Comparison of ENCODE assay signal across 10 cellular contexts in genomic region chr2:20682166-20682565, GRCh38. TPM values are rescaled to one million over a fixed set of nuclear protein-coding genes. Genes with fewer than 3 reads are reported as not detected.
DNase-seq lines count a peak whose midpoint lies in the region; ATAC-seq and TF ChIP-seq lines count a peak whose summit lies in the region.
"Had no signal": no experiment of that assay in that cellular context is flagged by ENCODE, and none has a peak within 500 bp of the region (broad histone marks: within the 10 kb centered on the region; RNA-seq: fewer than 3 reads in every experiment).

No MANE protein-coding gene starts in this region.

- POLR2A ChIA-PET in AG04450 (lab: Yijun Ruan, JAX), result no interaction called here

- H3K36me3 ChIP-seq in adrenal gland (replicated peaks in 1 of 2), result peaks cover 0 to 19% of the 10 kb centered on the region in 2 donors
- H3K36me3 ChIP-seq in left lung, result peaks cover 0 to 27% of the 10 kb centered on the region in 2 donors

- DNase-seq in AG04450 (ENCODE audit: low read depth, low spot score) (no peak), GM13977 (ENCODE audit: low spot score) (no peak), adrenal gland (no peak), left lung (no peak), T-helper 9 cell (no peak), mesenteric fat pad (ENCODE audit: low spot score) (no peak)
- DNase-seq: pancreas; stimulated activated naive CD8-positive, alpha-beta T cell treated with anti-CD3 and anti-CD28 coated beads, Interleukin-15, Interleukin-2, amounts not matched to agents 100 U/mL and 50 U/mL, for 24 hours had no signal

- intact Hi-C loops in adrenal gland (cut with DNase I) (no loop called here), left lung (cut with DNase I) (no loop called here)

- H3K27ac ChIP-seq in AG04450 (ENCODE audit: low read depth, low read length), result no peak overlapping the region
- no peak overlapping the region for H3K27ac ChIP-seq in adrenal gland
- H3K27ac ChIP-seq in left lung, result no peak overlapping the region
- H3K27ac ChIP-seq: pancreas had no signal

- H3K4me3 ChIP-seq in AG04450 (ENCODE audit: low read depth, low read length), result no peak overlapping the region
- H3K4me3 ChIP-seq in adrenal gland, result no peak overlapping the region
- no peak overlapping the region for H3K4me3 ChIP-seq in left lung
- H3K4me3 ChIP-seq: pancreas had no signal

- 77 to 87% (median 79%) methylated on average over 6 of the region's 6 CpGs for WGBS in adrenal gland, 4 donors

- TF ChIP-seq CTCF in AG04450 (IDR thresholded peaks at IDR 0.05; ENCODE audit: low read depth, low read length), result peak; percentile 71
- TF ChIP-seq CTCF in GM13977 (IDR thresholded peaks at IDR 0.05; ENCODE audit: extremely low read depth, insufficient read depth, missing control alignments), result peak; percentile 48
- peak in 4 of 6 experiments; percentile 32 to 49 (median 39) for TF ChIP-seq CTCF in adrenal gland (IDR thresholded peaks at IDR 0.05)
- TF ChIP-seq CTCF in left lung (IDR thresholded peaks at IDR 0.05), result peak; percentile 19 to 37

- H3K9me3 ChIP-seq in AG04450 (ENCODE audit: control insufficient read depth, insufficient read depth, low read length) (no peaks in the 10 kb centered on the region), adrenal gland (replicated peaks in 1 of 3) (no peaks in the 10 kb centered on the region), left lung (no peaks in the 10 kb centered on the region)
- H3K9me3 ChIP-seq: pancreas had no signal

- no peak for TF ChIP-seq POLR2A in adrenal gland (IDR thresholded peaks at IDR 0.05)

- peak; percentile 79 for ATAC-seq in left lung
- ATAC-seq in GM21367 (IDR thresholded peaks at IDR 0.05; ENCODE audit: unreplicated experiment), result no peak
- no peak for ATAC-seq in HG03442 (IDR thresholded peaks at IDR 0.05; ENCODE audit: unreplicated experiment)
- ATAC-seq: stimulated activated naive CD8-positive, alpha-beta T cell treated with anti-CD3 and anti-CD28 coated beads, Interleukin-15, Interleukin-2, amounts not matched to agents 100 U/mL and 50 U/mL, for 24 hours had no signal

- CTCF ChIA-PET in AG04450 (lab: Charles Lee), result interaction anchor here (0.6 to 1.4 kb wide), 9 partner anchors 9 to 281 kb away, joined by 3 to 8 read pairs (median 4); partner anchors contain the start of gene LDAH

- in situ Hi-C loops in GM13977 (cut with MboI; ENCODE audit: low pct_unique_long_range_greater_than_20kb, low sequenced_read_pairs, unreplicated experiment), result no loop called here

- H3K4me1 ChIP-seq in adrenal gland (replicated peaks in 1 of 2) (no peaks in the 10 kb centered on the region), left lung (no peaks in the 10 kb centered on the region)
- H3K4me1 ChIP-seq: pancreas had no signal

- H3K27me3 ChIP-seq in AG04450 (ENCODE audit: control insufficient read depth, insufficient read depth, low read length), result no peaks in the 10 kb centered on the region
- no peaks in the 10 kb centered on the region for H3K27me3 ChIP-seq in adrenal gland
- H3K27me3 ChIP-seq in left lung, result no peaks in the 10 kb centered on the region
- H3K27me3 ChIP-seq: pancreas had no signal

RNA-seq across cellular contexts. Expression of gene GDF7, which starts 15.2 kb away (rescaled TPM):
- 0.01 TPM in 2 replicates for polyA plus RNA-seq in AG04450 (2011; rRNA removed)
- polyA minus RNA-seq in AG04450 (2011; rRNA and poly(A)+ RNA removed), result 0.05 TPM in 1 of 2 replicates, not detected in the other
- 1 to 10 TPM in 3 of 8 donors, under 1 TPM in 5; 0.17 to 1.8 (median 0.51) TPM for total RNA-seq in adrenal gland
- polyA plus RNA-seq in adrenal gland, result under 1 TPM; 0.22 to 0.30 (median 0.24) TPM
- under 1 TPM; 0.15 to 0.37 TPM for total RNA-seq in left lung
- 1.2 TPM for total RNA-seq in mesenteric fat pad

RNA-seq across cellular contexts. Expression of gene HS1BP3, which starts 31.3 kb away (rescaled TPM):
- polyA plus RNA-seq in AG04450 (2011; rRNA removed) (14.2 and 16.1 TPM in 2 replicates), adrenal gland (10 to 100 TPM; 23.7 to 44.2 (median 29.2) TPM)
- 17.9 and 19.2 TPM in 2 replicates for polyA minus RNA-seq in AG04450 (2011; rRNA and poly(A)+ RNA removed)
- total RNA-seq in adrenal gland (10 to 100 TPM; 33.0 to 50.1 (median 42.9) TPM), left lung (10 to 100 TPM; 36.1 to 39.7 TPM), mesenteric fat pad (28.8 TPM)
